26 cellular contexts compared by ENCODE assay signal in genomic region chr7:40545739-40546138, GRCh38.
A peak's percentile ranks its signal among the peaks of the same experiment; 100 is the strongest.
DNase-seq lines count a peak whose midpoint lies in the region; ATAC-seq and TF ChIP-seq lines count a peak whose summit lies in the region.
"Had no signal": no experiment of that assay in that cellular context is flagged by ENCODE, and none has a peak within 500 bp of the region (broad histone marks: within the 10 kb centered on the region; RNA-seq: fewer than 3 reads in every experiment).

No MANE protein-coding gene starts in this region.

- H3K9me3 Mint-ChIP-seq in chondrocyte (ENCODE audit: low read depth) (peaks cover 4% of the 10 kb centered on the region), mesothelial cell of epicardium (no peaks in the 10 kb centered on the region)
- H3K9me3 Mint-ChIP-seq: HFFc6 had no signal

- H3K4me3 ChIP-seq in upper lobe of right lung, result peak overlapping the region; percentile 12
- H3K4me3 ChIP-seq: BLaER1, GM23248, HAP-1, K562 had no signal

- H3K36me3 Mint-ChIP-seq in chondrocyte (ENCODE audit: low read depth) (peaks cover 2% of the 10 kb centered on the region), mesothelial cell of epicardium (peaks cover 2% of the 10 kb centered on the region)
- H3K36me3 Mint-ChIP-seq: CD4-positive, CD25-positive, alpha-beta regulatory T cell had no signal

- H3K4me1 ChIP-seq in upper lobe of right lung, result peaks cover 6% of the 10 kb centered on the region
- H3K4me1 ChIP-seq: BLaER1, HAP-1 had no signal

- H3K4me3 Mint-ChIP-seq in chondrocyte (ENCODE audit: unreplicated experiment) (no peak overlapping the region), mesothelial cell of epicardium (no peak overlapping the region)
- H3K4me3 Mint-ChIP-seq: CD4-positive, CD25-positive, alpha-beta regulatory T cell; HFFc6 had no signal

- TF ChIP-seq CTCF in chondrocyte (IDR thresholded peaks at IDR 0.05) (no peak), mesothelial cell of epicardium (IDR thresholded peaks at IDR 0.05; ENCODE audit: unreplicated experiment) (no peak), upper lobe of right lung (IDR thresholded peaks at IDR 0.05) (no peak)

- H3K27ac Mint-ChIP-seq in chondrocyte (ENCODE audit: unreplicated experiment) (peak overlapping the region; percentile 80), mesothelial cell of epicardium (peak overlapping the region; percentile 92)
- H3K27ac Mint-ChIP-seq: CD4-positive, CD25-positive, alpha-beta regulatory T cell had no signal

- H3K27ac ChIP-seq in upper lobe of right lung, result peak overlapping the region; percentile 31
- H3K27ac ChIP-seq: BLaER1, GM23248 had no signal

- H3K36me3 ChIP-seq in upper lobe of right lung, result no peaks in the 10 kb centered on the region
- H3K36me3 ChIP-seq: BLaER1, HAP-1 had no signal

- H3K27me3 ChIP-seq in upper lobe of right lung, result no peaks in the 10 kb centered on the region
- H3K27me3 ChIP-seq: BLaER1 had no signal

- ATAC-seq in upper lobe of right lung (no peak), HG03457 (IDR thresholded peaks at IDR 0.05; ENCODE audit: unreplicated experiment) (no peak)
- ATAC-seq: K562, PC-3 had no signal

- H3K4me1 Mint-ChIP-seq in chondrocyte (ENCODE audit: low read depth) (peaks cover 62% of the 10 kb centered on the region), mesothelial cell of epicardium (peaks cover 47% of the 10 kb centered on the region)
- H3K4me1 Mint-ChIP-seq: CD4-positive, CD25-positive, alpha-beta regulatory T cell had no signal

- intact Hi-C loops in upper lobe of right lung (cut with DNase I), result no loop called here

- DNase-seq in SK-N-DZ (ENCODE audit: low spot score), result peak; percentile 47
- DNase-seq in chondrocyte (ENCODE audit: low spot score), result no peak
- DNase-seq in mesothelial cell of epicardium (ENCODE audit: low spot score in 2 of 2, unreplicated experiment in 2 of 2), result no peak
- no peak for DNase-seq in upper lobe of right lung
- DNase-seq in NCI-H2171 (lab: John Stamatoyannopoulos, UW), result no peak
- DNase-seq in cerebellum (ENCODE audit: low spot score), result no peak
- DNase-seq: CD4-positive, CD25-positive, alpha-beta regulatory T cell; DMS153; DND-41; GM23248; HFFc6; Kasumi-1; MV-4-11; NCI-H1105 treated with DMSO at 0.1 percent for 48 hours; NCI-H146; NCI-H1930; NCI-H2107; NCI-H446 treated with DMSO at 0.1 percent for 48 hours; NCI-H526; NCI-H82; NK-92 treated with Interleukin-12 subunit alpha and Interleukin-12 subunit beta, amount 100 ng/mL, for 24 hours; PC-3 had no signal

- no peaks in the 10 kb centered on the region for H3K9me3 ChIP-seq in upper lobe of right lung
- H3K9me3 ChIP-seq: BLaER1, HAP-1 had no signal

- H3K27me3 Mint-ChIP-seq in chondrocyte (ENCODE audit: low read depth) (no peaks in the 10 kb centered on the region), mesothelial cell of epicardium (ENCODE audit: low read depth) (no peaks in the 10 kb centered on the region)
